ENCODE assay signal across 1 cellular context in the genomic region with DNA sequence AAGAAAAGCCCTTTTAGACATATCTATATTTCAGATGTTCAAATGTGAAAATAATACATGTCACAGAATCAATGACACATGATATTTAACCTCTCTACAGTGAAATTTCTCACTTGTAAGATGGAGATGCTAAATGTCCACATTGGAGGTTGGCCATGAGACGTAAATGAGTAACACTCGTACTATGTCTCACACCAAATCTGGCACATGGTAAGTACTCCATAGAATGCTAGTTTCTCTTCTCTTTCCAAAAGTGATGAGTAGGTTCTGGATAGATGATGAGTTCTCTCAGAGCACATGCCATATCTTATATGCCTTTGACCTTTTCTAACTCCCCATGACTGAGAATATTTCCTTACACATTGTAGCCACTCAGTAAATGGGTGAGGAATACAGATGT.
TF ChIP-seq lines count a peak whose summit lies in the region.

No MANE protein-coding gene starts in this region.

TF ChIP-seq in GM12878, 131 proteins besides CTCF, POLR2A, EP300 and RAD21:
- TF ChIP-seq, protein P1, sequence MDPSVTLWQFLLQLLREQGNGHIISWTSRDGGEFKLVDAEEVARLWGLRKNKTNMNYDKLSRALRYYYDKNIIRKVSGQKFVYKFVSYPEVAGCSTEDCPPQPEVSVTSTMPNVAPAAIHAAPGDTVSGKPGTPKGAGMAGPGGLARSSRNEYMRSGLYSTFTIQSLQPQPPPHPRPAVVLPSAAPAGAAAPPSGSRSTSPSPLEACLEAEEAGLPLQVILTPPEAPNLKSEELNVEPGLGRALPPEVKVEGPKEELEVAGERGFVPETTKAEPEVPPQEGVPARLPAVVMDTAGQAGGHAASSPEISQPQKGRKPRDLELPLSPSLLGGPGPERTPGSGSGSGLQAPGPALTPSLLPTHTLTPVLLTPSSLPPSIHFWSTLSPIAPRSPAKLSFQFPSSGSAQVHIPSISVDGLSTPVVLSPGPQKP (IDR thresholded peaks at IDR 0.05; ENCODE audit: low read depth, low read length) = no peak
- TF ChIP-seq BCL11A (IDR thresholded peaks at IDR 0.05; ENCODE audit: low read depth, low read length) = no peak
- TF ChIP-seq, protein P2, sequence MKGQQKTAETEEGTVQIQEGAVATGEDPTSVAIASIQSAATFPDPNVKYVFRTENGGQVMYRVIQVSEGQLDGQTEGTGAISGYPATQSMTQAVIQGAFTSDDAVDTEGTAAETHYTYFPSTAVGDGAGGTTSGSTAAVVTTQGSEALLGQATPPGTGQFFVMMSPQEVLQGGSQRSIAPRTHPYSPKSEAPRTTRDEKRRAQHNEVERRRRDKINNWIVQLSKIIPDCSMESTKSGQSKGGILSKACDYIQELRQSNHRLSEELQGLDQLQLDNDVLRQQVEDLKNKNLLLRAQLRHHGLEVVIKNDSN (IDR thresholded peaks at IDR 0.05; ENCODE audit: borderline replicate concordance, extremely low read length, insufficient read depth, low read depth, low read length) = no peak
- no peak for TF ChIP-seq STAT3 (IDR thresholded peaks at IDR 0.05; ENCODE audit: low read depth, low read length)
